In genomic region chr2:924701-925100, GRCh38 we compare ENCODE assay signal across 1 cellular context.
A peak's percentile ranks its signal among the peaks of the same experiment; 100 is the strongest.
TF ChIP-seq lines count a peak whose summit lies in the region.

No MANE protein-coding gene starts in this region.

TF ChIP-seq in H1, 55 proteins besides CTCF, POLR2A, EP300 and RAD21 (continued from another document):
- peak; percentile 87 for TF ChIP-seq E2F6 (IDR thresholded peaks at IDR 0.05)
- TF ChIP-seq KDM1A (IDR thresholded peaks at IDR 0.05; ENCODE audit: borderline replicate concordance, low read length) = no peak
TF ChIP-seq in H1: peak in this region for 2.
